Comparison of ENCODE assay signal across 16 cellular contexts in genomic region chr12:12642916-12643315, GRCh38. TPM values are rescaled to one million over a fixed set of nuclear protein-coding genes. Genes with fewer than 3 reads are reported as not detected.
A peak's percentile ranks its signal among the peaks of the same experiment; 100 is the strongest.
DNase-seq lines count a peak whose midpoint lies in the region; ATAC-seq, FAIRE-seq and TF ChIP-seq lines count a peak whose summit lies in the region.
"Had no signal": no experiment of that assay in that cellular context is flagged by ENCODE, and none has a peak within 500 bp of the region (broad histone marks: within the 10 kb centered on the region; RNA-seq: fewer than 3 reads in every experiment).

No MANE protein-coding gene starts in this region.

- peaks cover 10% of the 10 kb centered on the region for H3K36me3 ChIP-seq in OCI-LY3 (replicated peaks; ENCODE audit: low read depth, low read length)

- intact Hi-C loops in activated CD8-positive, alpha-beta T cell treated with anti-CD3 and anti-CD28 coated beads for 36 hours (cut with micrococcal nuclease): loop anchor here (10.0 kb wide), 1 partner anchor 92 kb away; no protein-coding TSS in a partner anchor
- intact Hi-C loops in head of caudate nucleus (cut with DNase I): no loop called here

- no peak for ATAC-seq in activated CD8-positive, alpha-beta T cell treated with anti-CD3 and anti-CD28 coated beads for 36 hours
- ATAC-seq in activated CD8-positive, alpha-beta T cell treated with anti-CD3 and anti-CD28 coated beads, Interleukin-2, amount 10 ng/mL, durations not matched to agents 7 days and 5 days: no peak
- no peak for ATAC-seq in stimulated activated memory B cell treated with anti-CD40 and anti-IgM and Interleukin-4, amounts not matched to agents 10 μg/mL and 1 μg/mL and 100 μg/mL, for 72 hours
- ATAC-seq in GM18505 (IDR thresholded peaks at IDR 0.05; ENCODE audit: unreplicated experiment): no peak
- no peak for ATAC-seq in HG03135 (IDR thresholded peaks at IDR 0.05; ENCODE audit: unreplicated experiment)

- H3K4me1 Mint-ChIP-seq in activated CD8-positive, alpha-beta T cell treated with anti-CD3 and anti-CD28 coated beads for 36 hours (ENCODE audit: low read depth): peaks cover 17% of the 10 kb centered on the region
- peaks cover 6% of the 10 kb centered on the region for H3K4me1 Mint-ChIP-seq in activated CD8-positive, alpha-beta T cell treated with anti-CD3 and anti-CD28 coated beads, Interleukin-2, amount 10 ng/mL, durations not matched to agents 7 days and 5 days (ENCODE audit: low read depth)
- peaks cover 12% of the 10 kb centered on the region for H3K4me1 Mint-ChIP-seq in stimulated activated memory B cell treated with anti-CD40 and anti-IgM and Interleukin-4, amounts not matched to agents 10 μg/mL and 1 μg/mL and 100 μg/mL, for 72 hours

- H4K20me1 ChIP-seq in OCI-LY3 (ENCODE audit: insufficient read depth, low read length): peaks cover 3% of the 10 kb centered on the region; the same call in 1 of the 2 replicates
- H4K20me1 ChIP-seq: BLaER1 treated with 17β-estradiol and CSF1 and Interleukin-3, amounts not matched to agents 10 nM and 100 nM had no signal

- H3K27ac ChIP-seq in OCI-LY3 (ENCODE audit: low read length): no peak overlapping the region
- H3K27ac ChIP-seq: 22Rv1; BLaER1 treated with 17β-estradiol and CSF1 and Interleukin-3, amounts not matched to agents 10 nM and 100 nM had no signal

- no peaks in the 10 kb centered on the region for H3K27me3 Mint-ChIP-seq in activated CD8-positive, alpha-beta T cell treated with anti-CD3 and anti-CD28 coated beads for 36 hours
- no peaks in the 10 kb centered on the region for H3K27me3 Mint-ChIP-seq in activated CD8-positive, alpha-beta T cell treated with anti-CD3 and anti-CD28 coated beads, Interleukin-2, amount 10 ng/mL, durations not matched to agents 7 days and 5 days (ENCODE audit: low read depth)
- H3K27me3 Mint-ChIP-seq in stimulated activated memory B cell treated with anti-CD40 and anti-IgM and Interleukin-4, amounts not matched to agents 10 μg/mL and 1 μg/mL and 100 μg/mL, for 72 hours: no peaks in the 10 kb centered on the region

- H3K27me3 ChIP-seq in OCI-LY3 (ENCODE audit: low read depth, low read length): no peaks in the 10 kb centered on the region
- H3K27me3 ChIP-seq: BLaER1 treated with 17β-estradiol and CSF1 and Interleukin-3, amounts not matched to agents 10 nM and 100 nM had no signal

- no peaks in the 10 kb centered on the region for H3K9me3 ChIP-seq in OCI-LY3 (ENCODE audit: insufficient read depth, low read length)

- TF ChIP-seq CTCF in activated CD8-positive, alpha-beta T cell treated with anti-CD3 and anti-CD28 coated beads for 36 hours (IDR thresholded peaks at IDR 0.05): no peak
- TF ChIP-seq CTCF in OCI-LY3 (IDR thresholded peaks at IDR 0.05; ENCODE audit: low read depth, low read length): no peak
- TF ChIP-seq CTCF in D721Med (IDR thresholded peaks at IDR 0.05; ENCODE audit: insufficient read depth, missing control alignments): no peak

- no peak overlapping the region for H3K4me3 ChIP-seq in OCI-LY3 (ENCODE audit: low read length)
- H3K4me3 ChIP-seq: BLaER1 treated with 17β-estradiol and CSF1 and Interleukin-3, amounts not matched to agents 10 nM and 100 nM had no signal

- no peak for FAIRE-seq in D721Med (lab: Jason Lieb, UNC)
- FAIRE-seq: GM18507, GM19239 had no signal

- H3K9ac ChIP-seq in OCI-LY3 (ENCODE audit: low read length): no peak overlapping the region
- H3K9ac ChIP-seq: BLaER1 treated with 17β-estradiol and CSF1 and Interleukin-3, amounts not matched to agents 10 nM and 100 nM had no signal

- H3K27ac Mint-ChIP-seq in activated CD8-positive, alpha-beta T cell treated with anti-CD3 and anti-CD28 coated beads for 36 hours: peak overlapping the region; percentile 18
- H3K27ac Mint-ChIP-seq in activated CD8-positive, alpha-beta T cell treated with anti-CD3 and anti-CD28 coated beads, Interleukin-2, amount 10 ng/mL, durations not matched to agents 7 days and 5 days: no peak overlapping the region
- peak overlapping the region; percentile 10 for H3K27ac Mint-ChIP-seq in stimulated activated memory B cell treated with anti-CD40 and anti-IgM and Interleukin-4, amounts not matched to agents 10 μg/mL and 1 μg/mL and 100 μg/mL, for 72 hours

- no peak for TF ChIP-seq POLR2A in GM18505 (IDR thresholded peaks at IDR 0.05; ENCODE audit: borderline replicate concordance, extremely low read depth, insufficient read depth, insufficient read length)

- CTCF ChIA-PET in activated CD8-positive, alpha-beta T cell treated with anti-CD3 and anti-CD28 coated beads for 36 hours (lab: Charles Lee): interaction anchor here (0.9 to 2.0 kb wide), 7 partner anchors 11 to 309 kb away, joined by 3 to 9 read pairs (median 3); no protein-coding TSS in a partner anchor
- CTCF ChIA-PET in activated CD8-positive, alpha-beta T cell treated with anti-CD3 and anti-CD28 coated beads, Interleukin-2, amount 10 ng/mL, durations not matched to agents 7 days and 5 days (lab: Charles Lee): interaction anchor here (0.9 to 2.4 kb wide), 7 partner anchors 10 to 263 kb away, joined by 3 to 9 read pairs (median 3); no protein-coding TSS in a partner anchor

- H3K4me2 ChIP-seq in OCI-LY3 (ENCODE audit: low read length): peak overlapping the region; percentile 31
- H3K4me2 ChIP-seq: BLaER1 treated with 17β-estradiol and CSF1 and Interleukin-3, amounts not matched to agents 10 nM and 100 nM had no signal

- no peak for DNase-seq in activated CD8-positive, alpha-beta T cell treated with anti-CD3 and anti-CD28 coated beads for 36 hours
- DNase-seq in activated CD8-positive, alpha-beta T cell treated with anti-CD3 and anti-CD28 coated beads, Interleukin-2, amount 10 ng/mL, durations not matched to agents 7 days and 5 days: no peak
- peak in 39 of 42 donors; percentile 23 to 87 (median 53) for DNase-seq in head of caudate nucleus
- DNase-seq in D721Med (ENCODE audit: insufficient read length, low spot score): no peak
- DNase-seq: NCI-H1436, NCI-H2081, NCI-H524, SIG-M5 had no signal

- peaks cover 18% of the 10 kb centered on the region for H3K9me3 Mint-ChIP-seq in activated CD8-positive, alpha-beta T cell treated with anti-CD3 and anti-CD28 coated beads for 36 hours
- H3K9me3 Mint-ChIP-seq in activated CD8-positive, alpha-beta T cell treated with anti-CD3 and anti-CD28 coated beads, Interleukin-2, amount 10 ng/mL, durations not matched to agents 7 days and 5 days (ENCODE audit: insufficient read depth): peaks cover 31% of the 10 kb centered on the region
- peaks cover 9% of the 10 kb centered on the region for H3K9me3 Mint-ChIP-seq in stimulated activated memory B cell treated with anti-CD40 and anti-IgM and Interleukin-4, amounts not matched to agents 10 μg/mL and 1 μg/mL and 100 μg/mL, for 72 hours

- POLR2A ChIA-PET in activated CD8-positive, alpha-beta T cell treated with anti-CD3 and anti-CD28 coated beads for 36 hours (lab: Charles Lee): interaction anchor here (0.6 kb wide), 1 partner anchor 998 kb away, joined by 3 read pairs; no protein-coding TSS in a partner anchor
- POLR2A ChIA-PET in activated CD8-positive, alpha-beta T cell treated with anti-CD3 and anti-CD28 coated beads, Interleukin-2, amount 10 ng/mL, durations not matched to agents 7 days and 5 days (lab: Charles Lee): no interaction called here

- peaks cover 48% of the 10 kb centered on the region for H3K36me3 Mint-ChIP-seq in activated CD8-positive, alpha-beta T cell treated with anti-CD3 and anti-CD28 coated beads for 36 hours (ENCODE audit: low read depth)
- peaks cover 76% of the 10 kb centered on the region for H3K36me3 Mint-ChIP-seq in activated CD8-positive, alpha-beta T cell treated with anti-CD3 and anti-CD28 coated beads, Interleukin-2, amount 10 ng/mL, durations not matched to agents 7 days and 5 days (ENCODE audit: low read depth)
- peaks cover 49% of the 10 kb centered on the region for H3K36me3 Mint-ChIP-seq in stimulated activated memory B cell treated with anti-CD40 and anti-IgM and Interleukin-4, amounts not matched to agents 10 μg/mL and 1 μg/mL and 100 μg/mL, for 72 hours

- H3K4me1 ChIP-seq in OCI-LY3 (ENCODE audit: low read length): peaks cover 28% of the 10 kb centered on the region
- H3K4me1 ChIP-seq: BLaER1 treated with 17β-estradiol and CSF1 and Interleukin-3, amounts not matched to agents 10 nM and 100 nM had no signal

- H3K79me2 ChIP-seq in OCI-LY3 (ENCODE audit: low read length): no peaks in the 10 kb centered on the region

- no peak overlapping the region for H3K4me3 Mint-ChIP-seq in activated CD8-positive, alpha-beta T cell treated with anti-CD3 and anti-CD28 coated beads for 36 hours
- H3K4me3 Mint-ChIP-seq in activated CD8-positive, alpha-beta T cell treated with anti-CD3 and anti-CD28 coated beads, Interleukin-2, amount 10 ng/mL, durations not matched to agents 7 days and 5 days: no peak overlapping the region
- no peak overlapping the region for H3K4me3 Mint-ChIP-seq in stimulated activated memory B cell treated with anti-CD40 and anti-IgM and Interleukin-4, amounts not matched to agents 10 μg/mL and 1 μg/mL and 100 μg/mL, for 72 hours

- H2AFZ ChIP-seq in OCI-LY3 (ENCODE audit: low read depth, low read length): no peak overlapping the region

RNA-seq across cellular contexts. Expression of gene CREBL2, which starts 31.2 kb away (rescaled TPM):
- total RNA-seq in activated CD8-positive, alpha-beta T cell treated with anti-CD3 and anti-CD28 coated beads for 36 hours: 10 to 100 TPM; 12.7 to 14.9 TPM
- total RNA-seq in activated CD8-positive, alpha-beta T cell treated with anti-CD3 and anti-CD28 coated beads, Interleukin-2, amount 10 ng/mL, durations not matched to agents 7 days and 5 days: 10 to 100 TPM; 13.2 to 14.3 TPM

RNA-seq across cellular contexts. Expression of gene GPR19, which starts 53.1 kb away (rescaled TPM):
- total RNA-seq in activated CD8-positive, alpha-beta T cell treated with anti-CD3 and anti-CD28 coated beads for 36 hours: 10 to 100 TPM; 17.3 to 17.6 TPM
- 10 to 100 TPM in 1 of 2 experiments, 1 to 10 TPM in 1; 7.9 to 11.0 TPM for total RNA-seq in activated CD8-positive, alpha-beta T cell treated with anti-CD3 and anti-CD28 coated beads, Interleukin-2, amount 10 ng/mL, durations not matched to agents 7 days and 5 days

Comparison
In these comparisons a context has a peak if more than half of its experiments do, and no peak if none do; other contexts are left out.
1. DNase-seq: peak in head of caudate nucleus (39 of 42); none in activated CD8-positive, alpha-beta T cell treated with anti-CD3 and anti-CD28 coated beads for 36 hours (single experiment), activated CD8-positive, alpha-beta T cell treated with anti-CD3 and anti-CD28 coated beads, Interleukin-2, amount 10 ng/mL, durations not matched to agents 7 days and 5 days (single experiment) and D721Med (single experiment).